ENCODE assay signal across 24 cellular contexts in genomic region chr5:178564842-178565550, GRCh38. TPM values are rescaled to one million over a fixed set of nuclear protein-coding genes. Genes with fewer than 3 reads are reported as not detected.
DNase-seq lines count a peak whose midpoint lies in the region; ATAC-seq, FAIRE-seq and TF ChIP-seq lines count a peak whose summit lies in the region.
"Had no signal": no experiment of that assay in that cellular context is flagged by ENCODE, and none has a peak within 500 bp of the region (broad histone marks: within the 10 kb centered on the region; RNA-seq: fewer than 3 reads in every experiment).

No MANE protein-coding gene starts in this region.

- peak overlapping the region; percentile 9; the same call in 1 of the 2 replicates for H3K4me3 ChIP-seq in HUES48 (ENCODE audit: low read depth, low read length)
- H3K4me3 ChIP-seq in H1 (ENCODE audit: extremely low read depth in 1 of 4, insufficient read depth in 2 of 4, low read depth in 3 of 4, low read length in 4 of 4) = peak overlapping the region in 1 of 4 experiments; percentile 27; a peak in 2 of 8 replicates
- peak overlapping the region; percentile 54 for H3K4me3 ChIP-seq in iPS-20b (ENCODE audit: low read length)
- H3K4me3 ChIP-seq in neuronal stem cell (ENCODE audit: low read length in 2 of 2) = no peak overlapping the region
- no peak overlapping the region for H3K4me3 ChIP-seq in foreskin fibroblast (ENCODE audit: low read depth in 1 of 2, low read length in 2 of 2)
- H3K4me3 ChIP-seq: BLaER1, GM12878, GM23248 had no signal

- H2BK15ac ChIP-seq in H1 (ENCODE audit: low read length) (no peak overlapping the region), neuronal stem cell (ENCODE audit: low read length) (no peak overlapping the region)

- H3K18ac ChIP-seq in H1 (ENCODE audit: extremely low read depth, low read length) = no peak overlapping the region
- peak overlapping the region; percentile 70 for H3K18ac ChIP-seq in neuronal stem cell (ENCODE audit: low read length)

- H3K4ac ChIP-seq in H1 (replicated peaks; ENCODE audit: insufficient read length, low read depth, low read length) (no peak overlapping the region), neuronal stem cell (ENCODE audit: low read length) (no peak overlapping the region)

- H3K9ac ChIP-seq in HUES48 (ENCODE audit: low read depth, low read length) (no peak overlapping the region), H1 (replicated peaks in 1 of 4; ENCODE audit: extremely low read depth in 1 of 4, low read depth in 3 of 4, low read length in 3 of 4) (no peak overlapping the region), iPS-20b (ENCODE audit: low read depth, low read length) (peak overlapping the region; percentile 53; the same call in 1 of the 2 replicates), neuronal stem cell (ENCODE audit: low read depth, low read length, poor library complexity) (no peak overlapping the region)
- H3K9ac ChIP-seq: BLaER1, GM23248 had no signal

- H2AFZ ChIP-seq in H1 (ENCODE audit: low read length) (no peak overlapping the region), neuronal stem cell (ENCODE audit: low read length) (no peak overlapping the region)
- H2AFZ ChIP-seq: GM23248 had no signal

- TF ChIP-seq CTCF in H1 (IDR thresholded peaks at IDR 0.05; ENCODE audit: control extremely low read depth in 1 of 3, insufficient read depth in 1 of 3, low read depth in 1 of 3, low read length in 3 of 3) (no peak), foreskin fibroblast (IDR thresholded peaks at IDR 0.05; ENCODE audit: low read depth, low read length) (no peak)

- H3K79me2 ChIP-seq in H1 (ENCODE audit: control insufficient read depth in 1 of 2, insufficient read depth in 2 of 2, low read length in 2 of 2) = no peaks in the 10 kb centered on the region

- no peak for ATAC-seq in GM18505 (IDR thresholded peaks at IDR 0.05; ENCODE audit: unreplicated experiment)
- ATAC-seq: GM12878, HCT116, Panc1 had no signal

- TF ChIP-seq POLR2A in H1 (IDR thresholded peaks at IDR 0.05; ENCODE audit: control extremely low read depth in 1 of 2, low read depth in 2 of 2, low read length in 2 of 2) (no peak), GM18505 (IDR thresholded peaks at IDR 0.05; ENCODE audit: borderline replicate concordance, extremely low read depth, insufficient read depth, insufficient read length) (no peak)

- 76% methylated on average over 12 of the region's 12 CpGs; no CpG with 5 or more reads in 1 of the 2 experiments for WGBS in H1 (ENCODE audit: extremely low coverage in 1 of 2, insufficient coverage in 1 of 2, insufficient read length in 1 of 2, insufficient replicate concordance in 2 of 2, low coverage in 1 of 2, low lambda C conversion rate in 2 of 2, missing lambda C conversion rate in 1 of 2), 2 experiments
- WGBS in neuronal stem cell (ENCODE audit: extremely low coverage in 2 of 2, insufficient read length in 2 of 2, insufficient replicate concordance in 1 of 2), 2 donors = no CpG with 5 or more reads among the region's 12 CpGs

- H2AK5ac ChIP-seq in H1 (ENCODE audit: low read depth, low read length) (no peak overlapping the region), neuronal stem cell (ENCODE audit: low read depth, low read length) (no peak overlapping the region)

- no peak for DNase-seq in H1 (ENCODE audit: low read depth in 1 of 2, low spot score in 2 of 2)
- no peak for DNase-seq in neuronal stem cell (ENCODE audit: low spot score)
- DNase-seq in SW480 (ENCODE audit: low spot score) = no peak
- no peak for DNase-seq in foreskin fibroblast
- DNase-seq in stimulated activated CD4-positive, alpha-beta T cell treated with anti-CD3 and anti-CD28 coated beads, Interleukin-4, amount 100 ng/mL, for 1 hour = no peak
- DNase-seq: CD4-positive, alpha-beta T cell; COR-L47; DMS 273 treated with DMSO at 0.1 percent for 48 hours; DMS79 treated with DMSO at 0.1 percent for 48 hours; GM23248; KBM-7; MM.1S; NCI-H1048; NCI-H1436 treated with DMSO at 0.1 percent for 48 hours; NCI-H1930; NCI-H345; NCI-H774 had no signal

- peak overlapping the region; percentile 8 to 56 for H3K4me2 ChIP-seq in H1 (ENCODE audit: insufficient read depth in 1 of 2, low read depth in 2 of 2, low read length in 2 of 2)
- H3K4me2 ChIP-seq in neuronal stem cell (ENCODE audit: insufficient read depth, low read length, poor library complexity, severe bottlenecking) = no peak overlapping the region
- H3K4me2 ChIP-seq: BLaER1 had no signal

- no peak overlapping the region for H3K14ac ChIP-seq in H1 (ENCODE audit: insufficient read length)
- no peak overlapping the region for H3K14ac ChIP-seq in neuronal stem cell (ENCODE audit: low read length)

- no peak overlapping the region for H2BK20ac ChIP-seq in H1 (ENCODE audit: low read length)

- TF ChIP-seq EP300 in H1 (IDR thresholded peaks at IDR 0.05; ENCODE audit: borderline replicate concordance in 1 of 2, low read depth in 2 of 2, low read length in 2 of 2) = no peak

- no peak overlapping the region for H3K23ac ChIP-seq in H1 (ENCODE audit: insufficient read length)
- H3K23ac ChIP-seq in neuronal stem cell (ENCODE audit: low read depth, low read length, poor library complexity) = no peak overlapping the region

- H4K8ac ChIP-seq in H1 (ENCODE audit: extremely low read depth, insufficient read depth, low read length) (no peak overlapping the region), neuronal stem cell (ENCODE audit: low read depth, low read length) (no peak overlapping the region)

- H3K4me1 ChIP-seq in HUES48 (ENCODE audit: control insufficient read depth, insufficient read depth, low read length) (peaks cover 34% of the 10 kb centered on the region), H1 (replicated peaks in 1 of 4; ENCODE audit: control insufficient read depth in 3 of 4, insufficient read depth in 4 of 4, low read length in 3 of 4) (peaks cover 4 to 24% (median 10%) of the 10 kb centered on the region in 4 experiments), iPS-20b (ENCODE audit: insufficient read depth, low read length) (peaks cover 33% of the 10 kb centered on the region; the same call in 1 of the 2 replicates), neuronal stem cell (ENCODE audit: control insufficient read depth in 2 of 2, insufficient read depth in 1 of 2, low read depth in 1 of 2, low read length in 2 of 2) (peaks cover 0 to 3% of the 10 kb centered on the region in 2 donors)

- H3K9me3 ChIP-seq in HUES48 (ENCODE audit: control insufficient read depth, insufficient read depth, low read length) (no peaks in the 10 kb centered on the region), H1 (ENCODE audit: insufficient read depth in 2 of 2, low read depth in 1 of 2, low read length in 1 of 2) (no peaks in the 10 kb centered on the region), iPS-20b (ENCODE audit: insufficient read depth, low read depth, low read length) (no peaks in the 10 kb centered on the region), neuronal stem cell (replicated peaks in 1 of 2; ENCODE audit: control insufficient read depth in 2 of 2, insufficient read depth in 1 of 2, low read depth in 1 of 2, low read length in 2 of 2) (peaks cover 0 to 4% of the 10 kb centered on the region in 2 donors)

- no peak overlapping the region for H4K5ac ChIP-seq in H1 (ENCODE audit: insufficient read length, low read depth, low read length)

- POLR2A ChIA-PET in H1 (lab: Charles Lee; ENCODE audit: partially characterized antibody) = no interaction called here

- H2BK5ac ChIP-seq in H1 (ENCODE audit: low read depth, low read length) = no peak overlapping the region
- no peak overlapping the region for H2BK5ac ChIP-seq in neuronal stem cell (ENCODE audit: low read length)

- H4K20me1 ChIP-seq in H1 (replicated peaks in 1 of 2; ENCODE audit: control insufficient read depth in 1 of 2, insufficient read depth in 2 of 2, low read length in 2 of 2) = no peaks in the 10 kb centered on the region
- H4K20me1 ChIP-seq: BLaER1 had no signal

- FAIRE-seq in H1 (lab: Jason Lieb, UNC) = no peak
- FAIRE-seq: GM12878 had no signal

- H3K23me2 ChIP-seq in H1 (ENCODE audit: low read depth, low read length) = no peaks in the 10 kb centered on the region

- no peak overlapping the region for H2BK120ac ChIP-seq in H1 (replicated peaks; ENCODE audit: low read depth, low read length)
- no peak overlapping the region for H2BK120ac ChIP-seq in neuronal stem cell (ENCODE audit: low read depth, low read length)

- H4K91ac ChIP-seq in H1 (replicated peaks; ENCODE audit: insufficient read length, low read length) (no peak overlapping the region), neuronal stem cell (ENCODE audit: low read depth, low read length, poor library complexity) (no peak overlapping the region)

- H3K27ac ChIP-seq in HUES48 (ENCODE audit: low read depth, low read length) (peak overlapping the region; percentile 73), H1 (ENCODE audit: low read depth, low read length) (no peak overlapping the region), iPS-20b (ENCODE audit: low read length) (no peak overlapping the region), neuronal stem cell (replicated peaks; ENCODE audit: low read length) (no peak overlapping the region)
- H3K27ac ChIP-seq: BLaER1, GM23248 had no signal

- H3K36me3 ChIP-seq in HUES48 (ENCODE audit: control insufficient read depth, insufficient read depth, low read length) (no peaks in the 10 kb centered on the region), H1 (ENCODE audit: control insufficient read depth in 2 of 4, insufficient read depth in 4 of 4, low read length in 3 of 4) (no peaks in the 10 kb centered on the region), iPS-20b (ENCODE audit: insufficient read depth, low read depth, low read length) (no peaks in the 10 kb centered on the region), neuronal stem cell (replicated peaks in 1 of 2; ENCODE audit: control insufficient read depth in 2 of 2, insufficient read depth in 2 of 2, low read length in 2 of 2) (no peaks in the 10 kb centered on the region)
- H3K36me3 ChIP-seq: BLaER1 had no signal

- no peaks in the 10 kb centered on the region for H3K27me3 ChIP-seq in HUES48 (ENCODE audit: control insufficient read depth, insufficient read depth, low read length)
- H3K27me3 ChIP-seq in H1 (replicated peaks in 1 of 4; ENCODE audit: control insufficient read depth in 3 of 4, extremely low read depth in 1 of 4, insufficient read depth in 3 of 4, low read length in 3 of 4) = no peaks in the 10 kb centered on the region
- no peaks in the 10 kb centered on the region for H3K27me3 ChIP-seq in iPS-20b (ENCODE audit: insufficient read depth, low read length)
- H3K27me3 ChIP-seq in neuronal stem cell (ENCODE audit: control insufficient read depth in 3 of 3, insufficient read depth in 3 of 3, low read depth in 1 of 3, low read length in 3 of 3) = peaks cover 0 to 4% (median 0%) of the 10 kb centered on the region in 3 experiments
- H3K27me3 ChIP-seq: BLaER1 had no signal

- H2BK12ac ChIP-seq in H1 (ENCODE audit: low read depth, low read length) (no peak overlapping the region; the same call in 1 of the 2 replicates), neuronal stem cell (ENCODE audit: low read length) (no peak overlapping the region)

- H3K79me1 ChIP-seq in H1 (ENCODE audit: low read depth, low read length) (no peaks in the 10 kb centered on the region), neuronal stem cell (ENCODE audit: low read depth, low read length) (no peaks in the 10 kb centered on the region)

- CTCF ChIA-PET in H1 (lab: Charles Lee; ENCODE audit: partially characterized antibody) = interaction anchor here (1.5 to 1.7 kb wide), 2 partner anchors 9 to 284 kb away, joined by 4 read pairs; no protein-coding TSS in a partner anchor

- no peak overlapping the region for H3K56ac ChIP-seq in H1 (replicated peaks; ENCODE audit: insufficient read length, low read depth, low read length)

- TF ChIP-seq RAD21 in H1 (IDR thresholded peaks at IDR 0.05 in 1 of 2, conservative IDR thresholded peaks at IDR 0.05 in 1 of 2; ENCODE audit: low read depth in 2 of 2, low read length in 2 of 2) = no peak

RNA-seq across cellular contexts. Expression of gene COL23A1, which starts 25.2 kb away (rescaled TPM):
- total RNA-seq in H1 (2021; fragmentation: NEBNext Ultra II Directional; extraction: Animal tissue kit (Norgen Biotek cat#: 25700)) = 4.7 and 5.9 TPM in 2 replicates
- polyA plus RNA-seq in H1 (2011; rRNA removed) = 3.1 and 3.4 TPM in 2 replicates
- 3.7 TPM for polyA plus RNA-seq in H1 (2011; cell fraction: cytosol; rRNA removed)
- polyA plus RNA-seq in H1 (2011; cell fraction: nucleus; rRNA removed) = 13.1 TPM
- polyA plus RNA-seq in H1 (2012, experiment 1 of 2) = 3.3 to 7.6 TPM (median 5.1 TPM) in 4 replicates
- polyA plus RNA-seq in H1 (2012, experiment 2 of 2) = 2.5 TPM
- 11.9 TPM for polyA plus RNA-seq in H1 (2013, experiment 1 of 2)
- 11.9 TPM for polyA plus RNA-seq in H1 (2013, experiment 2 of 2)
- polyA minus RNA-seq in H1 (2011; rRNA and poly(A)+ RNA removed) = 0.66 TPM in 2 replicates
- 3.5 TPM for polyA minus RNA-seq in H1 (2011; cell fraction: cytosol; rRNA and poly(A)+ RNA removed)
- polyA minus RNA-seq in H1 (2011; cell fraction: nucleus; rRNA and poly(A)+ RNA removed) = 2.7 TPM
- polyA plus RNA-seq in neuronal stem cell (2013, experiment 1 of 2) = 0.82 TPM
- polyA plus RNA-seq in neuronal stem cell (2013, experiment 2 of 2) = 1.0 TPM
- total RNA-seq: CD4-positive, alpha-beta T cell; GM23248 had no signal
- polyA plus RNA-seq: GM23248 had no signal

Comparison
In these comparisons a context has a peak if more than half of its experiments do, and no peak if none do; other contexts are left out.
1. H3K4me3 ChIP-seq: peak in HUES48 (single experiment) and iPS-20b (single experiment); none in neuronal stem cell (0 of 2) and foreskin fibroblast (0 of 2).